Comparison of ENCODE assay signal across 8 cellular contexts in genomic region chr4:48109413-48110263, GRCh38. TPM values are rescaled to one million over a fixed set of nuclear protein-coding genes. Genes with fewer than 3 reads are reported as not detected.
A peak's percentile ranks its signal among the peaks of the same experiment; 100 is the strongest.
DNase-seq lines count a peak whose midpoint lies in the region; ATAC-seq and TF ChIP-seq lines count a peak whose summit lies in the region.

No MANE protein-coding gene starts in this region.

- no peak overlapping the region for H3K4me3 Mint-ChIP-seq in activated CD4-positive, alpha-beta T cell treated with anti-CD3 and anti-CD28 coated beads for 36 hours

- peak; percentile 79 for TF ChIP-seq CTCF in Loucy (conservative IDR thresholded peaks at IDR 0.05; ENCODE audit: low read length)
- peak; percentile 39 for TF ChIP-seq CTCF in WI38 (IDR thresholded peaks at IDR 0.05; ENCODE audit: low read depth, low read length)
- peak in 3 of 4 experiments; percentile 9 to 32 (median 23) for TF ChIP-seq CTCF in uterus (IDR thresholded peaks at IDR 0.05)

- H3K27ac Mint-ChIP-seq in activated CD4-positive, alpha-beta T cell treated with anti-CD3 and anti-CD28 coated beads for 36 hours = peak overlapping the region; percentile 65

- no peaks in the 10 kb centered on the region for H3F3A ChIP-seq in Loucy (ENCODE audit: low read depth)

- intact Hi-C loops in activated CD4-positive, alpha-beta T cell treated with anti-CD3 and anti-CD28 coated beads for 36 hours (cut with DNase I, micrococcal nuclease) = loop anchor here (1.0 to 10.0 kb wide), 3 partner anchors 32 to 275 kb away; partner anchors contain the start of gene CORIN (in 1 of the 2)
- intact Hi-C loops in uterus (cut with DNase I; ENCODE audit: low total_unique reads) = no loop called here

- no peak for DNase-seq in activated CD4-positive, alpha-beta T cell treated with anti-CD3 and anti-CD28 coated beads for 36 hours
- no peak for DNase-seq in activated CD4-positive, alpha-beta T cell treated with anti-CD3 and anti-CD28 coated beads, Interleukin-2, amount 50 U/mL, for 48 hours
- DNase-seq in iPS DF 19.7 (ENCODE audit: low read depth, low spot score) (peak; percentile 52), uterus (no peak)

- H3K36me3 ChIP-seq in Loucy (ENCODE audit: insufficient read depth, low read length) = no peaks in the 10 kb centered on the region
- H3K36me3 ChIP-seq in uterus = no peaks in the 10 kb centered on the region

- peaks cover 61% of the 10 kb centered on the region for H3K4me1 Mint-ChIP-seq in activated CD4-positive, alpha-beta T cell treated with anti-CD3 and anti-CD28 coated beads for 36 hours

- H3K4me3 ChIP-seq in Loucy (ENCODE audit: low read length, poor library complexity, severe bottlenecking) = no peak overlapping the region
- no peak overlapping the region for H3K4me3 ChIP-seq in WI38 (ENCODE audit: low read depth, low read length)
- no peak overlapping the region for H3K4me3 ChIP-seq in uterus

- H3K27ac ChIP-seq in uterus = no peak overlapping the region

- peak overlapping the region; percentile 81 for H3K4me2 ChIP-seq in Loucy (ENCODE audit: low read depth, low read length, poor library complexity, severe bottlenecking)

- CTCF ChIA-PET in activated CD4-positive, alpha-beta T cell treated with anti-CD3 and anti-CD28 coated beads for 36 hours (lab: Charles Lee) = interaction anchor here (0.6 to 3.6 kb wide), 24 partner anchors 8 to 730 kb away, joined by 3 to 41 read pairs (median 4); no protein-coding TSS in a partner anchor

- peaks cover 24% of the 10 kb centered on the region for H3K36me3 Mint-ChIP-seq in activated CD4-positive, alpha-beta T cell treated with anti-CD3 and anti-CD28 coated beads for 36 hours (ENCODE audit: low read depth)

- ATAC-seq in activated CD4-positive, alpha-beta T cell treated with anti-CD3 and anti-CD28 coated beads for 36 hours = peak; percentile 86
- ATAC-seq in GM21717 (IDR thresholded peaks at IDR 0.05; ENCODE audit: unreplicated experiment) (peak; percentile 52), GM21515 (IDR thresholded peaks at IDR 0.05; ENCODE audit: unreplicated experiment) (no peak)

- no peaks in the 10 kb centered on the region for H3K9me3 ChIP-seq in Loucy (ENCODE audit: insufficient read depth, low read depth, low read length)
- no peaks in the 10 kb centered on the region for H3K9me3 ChIP-seq in uterus

- POLR2A ChIA-PET in activated CD4-positive, alpha-beta T cell treated with anti-CD3 and anti-CD28 coated beads for 36 hours (lab: Charles Lee) = interaction anchor here (0.7 to 1.0 kb wide), 2 partner anchors 15 to 213 kb away, joined by 3 to 4 read pairs; no protein-coding TSS in a partner anchor

- TF ChIP-seq POLR2A in uterus (IDR thresholded peaks at IDR 0.05) = no peak

- H3K4me1 ChIP-seq in Loucy (ENCODE audit: insufficient read depth, low read length, poor library complexity, severe bottlenecking) (peaks cover 28% of the 10 kb centered on the region), uterus (no peaks in the 10 kb centered on the region)

- H2AFZ ChIP-seq in Loucy (ENCODE audit: low read length) = no peak overlapping the region

- H3K27me3 Mint-ChIP-seq in activated CD4-positive, alpha-beta T cell treated with anti-CD3 and anti-CD28 coated beads for 36 hours = no peaks in the 10 kb centered on the region

- H3K27me3 ChIP-seq in Loucy (ENCODE audit: insufficient read depth, low read length, poor library complexity, severe bottlenecking) (no peaks in the 10 kb centered on the region), uterus (no peaks in the 10 kb centered on the region)

- no peaks in the 10 kb centered on the region for H3K9me2 ChIP-seq in Loucy (replicated peaks; ENCODE audit: low read depth, low read length)

- no peaks in the 10 kb centered on the region for H3K79me2 ChIP-seq in Loucy (ENCODE audit: insufficient read depth, low read length)

- H4K20me1 ChIP-seq in Loucy (ENCODE audit: insufficient read depth, low read length, poor library complexity, severe bottlenecking) = no peaks in the 10 kb centered on the region

- no peaks in the 10 kb centered on the region for H3K9me3 Mint-ChIP-seq in activated CD4-positive, alpha-beta T cell treated with anti-CD3 and anti-CD28 coated beads for 36 hours (ENCODE audit: low read depth)

- no peak overlapping the region for H3K9ac ChIP-seq in Loucy (ENCODE audit: low read depth, low read length, poor library complexity, severe bottlenecking)

RNA-seq across cellular contexts. Expression of gene TXK, which starts 24.4 kb away (rescaled TPM):
- 10 to 100 TPM; 11.2 to 18.2 TPM for total RNA-seq in activated CD4-positive, alpha-beta T cell treated with anti-CD3 and anti-CD28 coated beads for 36 hours
- 1 to 10 TPM in 3 of 4 donors, not detected in 1; 1.3 to 6.4 (median 3.1) TPM for total RNA-seq in uterus

Comparison
In these comparisons a context has a peak if more than half of its experiments do, and no peak if none do; other contexts are left out.
1. CTCF ChIP-seq: peak in every context shown above with its lines; median percentile 79 in Loucy; 39 in WI38; 23 in uterus.